Comparison of ENCODE assay signal across 1 cellular context in the genomic region with DNA sequence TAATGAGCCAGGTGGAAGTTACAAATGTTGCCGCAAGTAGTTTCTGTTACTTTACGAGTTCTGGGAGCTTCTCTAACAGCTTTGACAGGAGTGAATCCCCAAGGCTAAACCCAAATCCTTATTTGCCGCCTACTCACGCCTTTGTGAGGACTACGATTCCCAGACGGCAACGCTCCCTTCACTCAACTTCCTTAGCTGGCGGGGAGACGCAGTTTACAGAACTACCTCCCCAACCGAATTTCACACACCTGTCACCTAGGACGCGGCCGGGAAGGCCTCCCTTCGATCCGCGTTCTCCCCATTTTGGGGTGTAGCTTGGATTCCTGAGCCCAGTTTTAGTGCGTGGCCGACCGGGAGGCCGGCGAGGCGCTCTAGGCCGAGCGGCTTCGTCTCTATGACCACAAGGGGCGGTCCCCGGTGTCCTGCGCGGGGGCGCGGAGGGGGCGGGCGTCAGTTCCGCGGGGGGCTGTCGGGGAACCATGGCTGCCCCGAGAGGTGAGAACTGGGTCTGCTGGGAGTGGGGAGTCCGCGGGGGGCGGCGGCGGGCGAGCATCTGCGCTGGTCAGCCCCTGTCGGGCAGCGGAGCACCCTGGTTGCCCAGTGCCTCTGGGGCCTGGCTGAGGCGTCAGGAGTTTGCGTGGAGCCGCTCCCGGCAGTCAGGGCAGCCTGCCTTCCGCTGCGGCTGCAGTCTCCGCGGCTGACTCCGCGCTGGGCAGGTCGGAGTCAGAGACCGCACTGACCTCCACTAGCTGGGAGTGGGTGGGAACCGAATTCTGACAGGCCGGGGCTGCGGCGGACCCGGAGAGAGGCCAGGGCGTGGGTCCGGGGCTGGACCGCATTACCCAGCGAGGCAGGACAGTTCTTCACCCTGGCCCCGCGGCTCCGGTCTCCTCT.
A peak's percentile ranks its signal among the peaks of the same experiment; 100 is the strongest.
TF ChIP-seq lines count a peak whose summit lies in the region.

A gene with protein sequence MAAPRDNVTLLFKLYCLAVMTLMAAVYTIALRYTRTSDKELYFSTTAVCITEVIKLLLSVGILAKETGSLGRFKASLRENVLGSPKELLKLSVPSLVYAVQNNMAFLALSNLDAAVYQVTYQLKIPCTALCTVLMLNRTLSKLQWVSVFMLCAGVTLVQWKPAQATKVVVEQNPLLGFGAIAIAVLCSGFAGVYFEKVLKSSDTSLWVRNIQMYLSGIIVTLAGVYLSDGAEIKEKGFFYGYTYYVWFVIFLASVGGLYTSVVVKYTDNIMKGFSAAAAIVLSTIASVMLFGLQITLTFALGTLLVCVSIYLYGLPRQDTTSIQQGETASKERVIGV (plus strand): TSS at position 450 of the 894 bp plus-strand sequence. CDS start 30 bp downstream, at position 480.

TF ChIP-seq in K562, 482 proteins besides CTCF, POLR2A, EP300 and RAD21 (continued from another document and continues in another):
- TF ChIP-seq AFF1 (IDR thresholded peaks at IDR 0.05; ENCODE audit: low read depth in 1 of 2, partially characterized antibody in 2 of 2) = peak in 1 of 2 experiments; percentile 88
- TF ChIP-seq BDP1 (IDR thresholded peaks at IDR 0.05; ENCODE audit: insufficient read depth, insufficient read length) = no peak
- peak; percentile 80 for TF ChIP-seq RB1 (IDR thresholded peaks at IDR 0.05; ENCODE audit: low read depth)
- peak; percentile 73 to 88 for TF ChIP-seq MNT (conservative IDR thresholded peaks at IDR 0.05)
- TF ChIP-seq MECOM (CRISPR knock-in tag; IDR thresholded peaks at IDR 0.05) = no peak
- no peak for TF ChIP-seq ZNF551 (CRISPR knock-in tag; IDR thresholded peaks at IDR 0.05)
- peak; percentile 63; the same call in 1 of the 2 replicates for TF ChIP-seq ZNF263 (CRISPR knock-in tag; IDR thresholded peaks at IDR 0.05; ENCODE audit: borderline replicate concordance)
- peak; percentile 67; the same call in 1 of the 2 replicates for TF ChIP-seq MBD2 (IDR thresholded peaks at IDR 0.05; ENCODE audit: borderline replicate concordance, low read depth)
- TF ChIP-seq TAF7 (tag; IDR thresholded peaks at IDR 0.05) = 0 out of 2 replicates have a peak, but pooled peaks have one; percentile 11
- 0 out of 2 replicates have a peak, but pooled peaks have one; percentile 25 for TF ChIP-seq CAMTA2 (CRISPR knock-in tag; conservative IDR thresholded peaks at IDR 0.05)
- TF ChIP-seq STAT5A (IDR thresholded peaks at IDR 0.05; ENCODE audit: borderline replicate concordance, low read length) = no peak
- peak; percentile 84 for TF ChIP-seq ELF2 (CRISPR knock-in tag; IDR thresholded peaks at IDR 0.05)
- peak; percentile 20 to 32 for TF ChIP-seq E2F6 (IDR thresholded peaks at IDR 0.05; ENCODE audit: borderline replicate concordance in 1 of 2, extremely low read depth in 1 of 2, insufficient read depth in 1 of 2, insufficient read length in 1 of 2, low read depth in 1 of 2, low read length in 1 of 2, poor library complexity in 1 of 2, severe bottlenecking in 1 of 2)
- peak; percentile 77; the same call in 1 of the 2 replicates for TF ChIP-seq XRCC5 (IDR thresholded peaks at IDR 0.05; ENCODE audit: low read depth, low read length)
- peak; percentile 83 for TF ChIP-seq SP1 (CRISPR knock-in tag; IDR thresholded peaks at IDR 0.05)
- peak; percentile 86 for TF ChIP-seq RBFOX2 (IDR thresholded peaks at IDR 0.05; ENCODE audit: low read depth, low read length)
- TF ChIP-seq, protein P1, sequence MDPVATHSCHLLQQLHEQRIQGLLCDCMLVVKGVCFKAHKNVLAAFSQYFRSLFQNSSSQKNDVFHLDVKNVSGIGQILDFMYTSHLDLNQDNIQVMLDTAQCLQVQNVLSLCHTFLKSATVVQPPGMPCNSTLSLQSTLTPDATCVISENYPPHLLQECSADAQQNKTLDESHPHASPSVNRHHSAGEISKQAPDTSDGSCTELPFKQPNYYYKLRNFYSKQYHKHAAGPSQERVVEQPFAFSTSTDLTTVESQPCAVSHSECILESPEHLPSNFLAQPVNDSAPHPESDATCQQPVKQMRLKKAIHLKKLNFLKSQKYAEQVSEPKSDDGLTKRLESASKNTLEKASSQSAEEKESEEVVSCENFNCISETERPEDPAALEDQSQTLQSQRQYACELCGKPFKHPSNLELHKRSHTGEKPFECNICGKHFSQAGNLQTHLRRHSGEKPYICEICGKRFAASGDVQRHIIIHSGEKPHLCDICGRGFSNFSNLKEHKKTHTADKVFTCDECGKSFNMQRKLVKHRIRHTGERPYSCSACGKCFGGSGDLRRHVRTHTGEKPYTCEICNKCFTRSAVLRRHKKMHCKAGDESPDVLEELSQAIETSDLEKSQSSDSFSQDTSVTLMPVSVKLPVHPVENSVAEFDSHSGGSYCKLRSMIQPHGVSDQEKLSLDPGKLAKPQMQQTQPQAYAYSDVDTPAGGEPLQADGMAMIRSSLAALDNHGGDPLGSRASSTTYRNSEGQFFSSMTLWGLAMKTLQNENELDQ (CRISPR knock-in tag; IDR thresholded peaks at IDR 0.05; ENCODE audit: borderline replicate concordance) = no peak
- peak; percentile 90 for TF ChIP-seq THAP12 (CRISPR knock-in tag; IDR thresholded peaks at IDR 0.05)
- TF ChIP-seq POLR2H (tag; IDR thresholded peaks at IDR 0.05; ENCODE audit: low read depth) = 0 out of 2 replicates have a peak, but pooled peaks have one; percentile 33
- TF ChIP-seq NR1H2 (CRISPR knock-in tag; IDR thresholded peaks at IDR 0.05) = no peak
- TF ChIP-seq MTA3 (IDR thresholded peaks at IDR 0.05; ENCODE audit: borderline replicate concordance) = 0 out of 2 replicates have a peak, but pooled peaks have one; percentile 54
- TF ChIP-seq KDM4B (IDR thresholded peaks at IDR 0.05; ENCODE audit: borderline replicate concordance in 2 of 2, low read depth in 1 of 2) = peak in 1 of 2 experiments; percentile 67; a peak in 1 of 4 replicates
- 0 out of 2 replicates have a peak, but pooled peaks have one; percentile 14 for TF ChIP-seq JUN (IDR thresholded peaks at IDR 0.05; ENCODE audit: borderline replicate concordance, low read depth, low read length)
- peak; percentile 70; the same call in 1 of the 2 replicates for TF ChIP-seq JUN (CRISPR knock-in tag; IDR thresholded peaks at IDR 0.05; ENCODE audit: borderline replicate concordance)
- 0 out of 2 replicates have a peak, but pooled peaks have one; percentile 15 for TF ChIP-seq SOX6 (IDR thresholded peaks at IDR 0.05)
- TF ChIP-seq ZBTB17 (CRISPR knock-in tag; IDR thresholded peaks at IDR 0.05) = no peak
- TF ChIP-seq SIX5 (IDR thresholded peaks at IDR 0.05; ENCODE audit: borderline replicate concordance in 1 of 2, insufficient read depth in 1 of 2, low read depth in 1 of 2, low read length in 2 of 2) = peak; percentile 52 to 53; a peak in 2 of 4 replicates
- TF ChIP-seq ARID4B (CRISPR knock-in tag; IDR thresholded peaks at IDR 0.05) = peak; percentile 86
- no peak for TF ChIP-seq FOXP4 (CRISPR knock-in tag; IDR thresholded peaks at IDR 0.05; ENCODE audit: borderline replicate concordance)
- no peak for TF ChIP-seq ZC3H8 (IDR thresholded peaks at IDR 0.05)
- peak; percentile 54 for TF ChIP-seq FOSL1 (tag; conservative IDR thresholded peaks at IDR 0.05)
- TF ChIP-seq KLF6 (CRISPR knock-in tag; IDR thresholded peaks at IDR 0.05; ENCODE audit: borderline replicate concordance) = 0 out of 2 replicates have a peak, but pooled peaks have one; percentile 31
- peak; percentile 66 for TF ChIP-seq CREM (IDR thresholded peaks at IDR 0.05; ENCODE audit: low read depth)
- TF ChIP-seq ZNF764 (CRISPR knock-in tag; IDR thresholded peaks at IDR 0.05; ENCODE audit: low read depth) = no peak
